In the genomic region with DNA sequence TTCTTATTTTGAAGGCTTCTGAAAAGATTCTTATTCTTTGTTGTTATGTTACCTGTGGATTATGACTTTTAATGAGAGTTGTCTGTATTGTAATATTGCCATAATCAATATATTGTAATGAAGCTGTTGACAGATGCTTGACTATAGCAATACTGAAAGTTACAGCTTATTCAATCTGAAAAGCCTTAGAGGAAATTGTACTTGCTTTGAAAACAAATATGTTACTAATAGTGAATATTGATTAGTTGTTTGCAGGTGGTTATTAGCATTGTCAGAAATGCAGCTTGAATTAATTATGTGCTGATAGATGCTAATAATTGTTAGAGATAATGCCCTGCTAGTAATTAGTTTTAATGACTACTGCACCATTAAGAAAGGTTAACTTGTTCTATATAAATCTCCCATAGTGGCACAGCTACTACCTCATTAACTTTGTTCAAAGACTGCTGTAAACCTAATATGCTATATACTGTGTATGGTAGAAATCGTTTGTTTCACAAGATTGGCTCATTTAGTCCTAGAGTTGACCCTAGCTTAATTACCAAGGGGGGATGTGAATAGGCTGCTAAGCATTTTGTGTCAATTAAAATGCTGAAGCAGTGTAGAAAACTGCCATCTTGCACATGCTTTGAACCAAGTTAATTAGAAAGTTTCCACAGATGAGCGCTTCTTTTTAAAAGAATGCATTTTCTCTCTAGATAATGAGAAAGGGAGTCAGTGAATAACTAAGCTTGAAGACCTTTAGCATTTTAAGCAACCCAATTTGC, we compare ENCODE assay signal across 1 cellular context.
A peak's percentile ranks its signal among the peaks of the same experiment; 100 is the strongest.
TF ChIP-seq lines count a peak whose summit lies in the region.

No MANE protein-coding gene starts in this region.

TF ChIP-seq in GM12878, 131 proteins besides CTCF, POLR2A, EP300 and RAD21 (continued from another document):
- TF ChIP-seq, protein P1, sequence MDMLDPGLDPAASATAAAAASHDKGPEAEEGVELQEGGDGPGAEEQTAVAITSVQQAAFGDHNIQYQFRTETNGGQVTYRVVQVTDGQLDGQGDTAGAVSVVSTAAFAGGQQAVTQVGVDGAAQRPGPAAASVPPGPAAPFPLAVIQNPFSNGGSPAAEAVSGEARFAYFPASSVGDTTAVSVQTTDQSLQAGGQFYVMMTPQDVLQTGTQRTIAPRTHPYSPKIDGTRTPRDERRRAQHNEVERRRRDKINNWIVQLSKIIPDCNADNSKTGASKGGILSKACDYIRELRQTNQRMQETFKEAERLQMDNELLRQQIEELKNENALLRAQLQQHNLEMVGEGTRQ (IDR thresholded peaks at IDR 0.05; ENCODE audit: borderline replicate concordance, low read depth, low read length) = no peak
- TF ChIP-seq BMI1 (IDR thresholded peaks at IDR 0.05; ENCODE audit: borderline replicate concordance) (0 out of 2 replicates have a peak, but pooled peaks have one; percentile 14), SREBF1 (IDR thresholded peaks at IDR 0.05; ENCODE audit: low read length) (no peak), DPF2 (IDR thresholded peaks at IDR 0.05) (peak; percentile 39; the same call in 1 of the 2 replicates), CBFB (IDR thresholded peaks at IDR 0.05; ENCODE audit: low read depth) (no peak), EGR1 (IDR thresholded peaks at IDR 0.05; ENCODE audit: borderline replicate concordance in 1 of 2, low read depth in 2 of 2, low read length in 2 of 2) (no peak), YBX1 (IDR thresholded peaks at IDR 0.05) (no peak), SREBF2 (IDR thresholded peaks at IDR 0.05; ENCODE audit: low read length) (no peak), EED (IDR thresholded peaks at IDR 0.05; ENCODE audit: low read depth) (no peak), RCOR1 (conservative IDR thresholded peaks at IDR 0.05; ENCODE audit: low read depth, low read length) (no peak), MYC (IDR thresholded peaks at IDR 0.05; ENCODE audit: insufficient read depth, insufficient read length, insufficient replicate concordance, low read length, severe bottlenecking) (no peak), BRCA1 (IDR thresholded peaks at IDR 0.05; ENCODE audit: low read depth, low read length) (no peak), SPI1 (IDR thresholded peaks at IDR 0.05; ENCODE audit: borderline replicate concordance, insufficient read depth, low read depth, low read length) (no peak), CHD4 (IDR thresholded peaks at IDR 0.05) (no peak), FOXM1 (IDR thresholded peaks at IDR 0.05; ENCODE audit: low read depth, low read length) (no peak), SMAD5 (IDR thresholded peaks at IDR 0.05; ENCODE audit: low read depth) (no peak), RB1 (IDR thresholded peaks at IDR 0.05; ENCODE audit: borderline replicate concordance) (no peak), BCL11A (IDR thresholded peaks at IDR 0.05; ENCODE audit: low read depth, low read length) (peak; percentile 45; the same call in 1 of the 2 replicates), SP1 (IDR thresholded peaks at IDR 0.05; ENCODE audit: low read depth, low read length) (no peak), HDAC6 (IDR thresholded peaks at IDR 0.05; ENCODE audit: unreplicated experiment) (no peak), EZH2 (IDR thresholded peaks at IDR 0.05; ENCODE audit: borderline replicate concordance, control insufficient read depth, low read depth, low read length) (no peak), POU2F2 (IDR thresholded peaks at IDR 0.05; ENCODE audit: borderline replicate concordance, low read depth, low read length) (no peak), ZNF274 (IDR thresholded peaks at IDR 0.05; ENCODE audit: insufficient read depth, insufficient read length) (no peak), RBBP5 (conservative IDR thresholded peaks at IDR 0.05) (no peak), MYB (IDR thresholded peaks at IDR 0.05; ENCODE audit: borderline replicate concordance, low read depth, low read length) (no peak), PAX5 (IDR thresholded peaks at IDR 0.05; ENCODE audit: borderline replicate concordance, low read depth, low read length) (no peak), ZNF24 (IDR thresholded peaks at IDR 0.05) (peak; percentile 72; the same call in 1 of the 2 replicates), SMARCA5 (IDR thresholded peaks at IDR 0.05) (no peak), YY1 (IDR thresholded peaks at IDR 0.05; ENCODE audit: low read depth, low read length) (no peak), TCF7 (IDR thresholded peaks at IDR 0.05; ENCODE audit: borderline replicate concordance) (no peak), ESRRA (IDR thresholded peaks at IDR 0.05; ENCODE audit: low read length) (no peak), NR2F1 (conservative IDR thresholded peaks at IDR 0.05) (peak; percentile 67)
- TF ChIP-seq, protein P2, sequence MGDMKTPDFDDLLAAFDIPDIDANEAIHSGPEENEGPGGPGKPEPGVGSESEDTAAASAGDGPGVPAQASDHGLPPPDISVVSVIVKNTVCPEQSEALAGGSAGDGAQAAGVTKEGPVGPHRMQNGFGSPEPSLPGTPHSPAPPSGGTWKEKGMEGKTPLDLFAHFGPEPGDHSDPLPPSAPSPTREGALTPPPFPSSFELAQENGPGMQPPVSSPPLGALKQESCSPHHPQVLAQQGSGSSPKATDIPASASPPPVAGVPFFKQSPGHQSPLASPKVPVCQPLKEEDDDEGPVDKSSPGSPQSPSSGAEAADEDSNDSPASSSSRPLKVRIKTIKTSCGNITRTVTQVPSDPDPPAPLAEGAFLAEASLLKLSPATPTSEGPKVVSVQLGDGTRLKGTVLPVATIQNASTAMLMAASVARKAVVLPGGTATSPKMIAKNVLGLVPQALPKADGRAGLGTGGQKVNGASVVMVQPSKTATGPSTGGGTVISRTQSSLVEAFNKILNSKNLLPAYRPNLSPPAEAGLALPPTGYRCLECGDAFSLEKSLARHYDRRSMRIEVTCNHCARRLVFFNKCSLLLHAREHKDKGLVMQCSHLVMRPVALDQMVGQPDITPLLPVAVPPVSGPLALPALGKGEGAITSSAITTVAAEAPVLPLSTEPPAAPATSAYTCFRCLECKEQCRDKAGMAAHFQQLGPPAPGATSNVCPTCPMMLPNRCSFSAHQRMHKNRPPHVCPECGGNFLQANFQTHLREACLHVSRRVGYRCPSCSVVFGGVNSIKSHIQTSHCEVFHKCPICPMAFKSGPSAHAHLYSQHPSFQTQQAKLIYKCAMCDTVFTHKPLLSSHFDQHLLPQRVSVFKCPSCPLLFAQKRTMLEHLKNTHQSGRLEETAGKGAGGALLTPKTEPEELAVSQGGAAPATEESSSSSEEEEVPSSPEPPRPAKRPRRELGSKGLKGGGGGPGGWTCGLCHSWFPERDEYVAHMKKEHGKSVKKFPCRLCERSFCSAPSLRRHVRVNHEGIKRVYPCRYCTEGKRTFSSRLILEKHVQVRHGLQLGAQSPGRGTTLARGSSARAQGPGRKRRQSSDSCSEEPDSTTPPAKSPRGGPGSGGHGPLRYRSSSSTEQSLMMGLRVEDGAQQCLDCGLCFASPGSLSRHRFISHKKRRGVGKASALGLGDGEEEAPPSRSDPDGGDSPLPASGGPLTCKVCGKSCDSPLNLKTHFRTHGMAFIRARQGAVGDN (IDR thresholded peaks at IDR 0.05) = 0 out of 2 replicates have a peak, but pooled peaks have one; percentile 18
- TF ChIP-seq, protein P3, sequence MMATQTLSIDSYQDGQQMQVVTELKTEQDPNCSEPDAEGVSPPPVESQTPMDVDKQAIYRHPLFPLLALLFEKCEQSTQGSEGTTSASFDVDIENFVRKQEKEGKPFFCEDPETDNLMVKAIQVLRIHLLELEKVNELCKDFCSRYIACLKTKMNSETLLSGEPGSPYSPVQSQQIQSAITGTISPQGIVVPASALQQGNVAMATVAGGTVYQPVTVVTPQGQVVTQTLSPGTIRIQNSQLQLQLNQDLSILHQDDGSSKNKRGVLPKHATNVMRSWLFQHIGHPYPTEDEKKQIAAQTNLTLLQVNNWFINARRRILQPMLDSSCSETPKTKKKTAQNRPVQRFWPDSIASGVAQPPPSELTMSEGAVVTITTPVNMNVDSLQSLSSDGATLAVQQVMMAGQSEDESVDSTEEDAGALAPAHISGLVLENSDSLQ (IDR thresholded peaks at IDR 0.05) = no peak
- TF ChIP-seq, protein P4, sequence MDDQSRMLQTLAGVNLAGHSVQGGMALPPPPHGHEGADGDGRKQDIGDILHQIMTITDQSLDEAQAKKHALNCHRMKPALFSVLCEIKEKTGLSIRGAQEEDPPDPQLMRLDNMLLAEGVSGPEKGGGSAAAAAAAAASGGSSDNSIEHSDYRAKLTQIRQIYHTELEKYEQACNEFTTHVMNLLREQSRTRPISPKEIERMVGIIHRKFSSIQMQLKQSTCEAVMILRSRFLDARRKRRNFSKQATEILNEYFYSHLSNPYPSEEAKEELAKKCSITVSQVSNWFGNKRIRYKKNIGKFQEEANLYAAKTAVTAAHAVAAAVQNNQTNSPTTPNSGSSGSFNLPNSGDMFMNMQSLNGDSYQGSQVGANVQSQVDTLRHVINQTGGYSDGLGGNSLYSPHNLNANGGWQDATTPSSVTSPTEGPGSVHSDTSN (IDR thresholded peaks at IDR 0.05; ENCODE audit: insufficient replicate concordance, low read depth, low read length) = no peak
